In the genomic region with DNA sequence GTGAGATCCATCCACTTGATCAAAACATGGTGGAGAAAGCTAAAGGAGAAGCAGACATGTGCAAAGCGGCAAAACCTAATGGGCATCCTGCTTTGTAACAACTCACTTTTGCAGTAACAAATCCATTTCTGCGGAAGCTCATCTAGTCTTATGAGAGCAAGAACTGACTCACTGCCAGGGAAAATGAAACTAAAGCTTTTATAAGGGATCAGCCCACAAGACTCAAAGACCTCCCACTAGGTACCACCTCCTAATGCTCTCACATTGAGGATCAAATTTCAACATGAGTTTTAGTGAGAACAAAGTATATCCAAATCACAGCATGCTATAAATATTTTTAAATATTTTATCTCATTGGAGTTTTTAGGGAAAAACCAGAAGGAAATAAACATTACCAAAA, we compare ENCODE assay signal across 14 cellular contexts.
DNase-seq lines count a peak whose midpoint lies in the region; ATAC-seq and TF ChIP-seq lines count a peak whose summit lies in the region.
"Had no signal": no experiment of that assay in that cellular context is flagged by ENCODE, and none has a peak within 500 bp of the region (broad histone marks: within the 10 kb centered on the region; RNA-seq: fewer than 3 reads in every experiment).

No MANE protein-coding gene starts in this region.

- peak overlapping the region; percentile 14; the same call in 1 of the 2 replicates for H3K4me3 ChIP-seq in PC-3 (ENCODE audit: low read length)
- H3K4me3 ChIP-seq in neuronal stem cell (ENCODE audit: low read length in 2 of 2), result no peak overlapping the region
- H3K4me3 ChIP-seq in CD4-positive, alpha-beta memory T cell (ENCODE audit: low read length in 2 of 2), result no peak overlapping the region
- H3K4me3 ChIP-seq in heart right ventricle, result no peak overlapping the region
- H3K4me3 ChIP-seq: K562, thoracic aorta had no signal

- H3K9ac ChIP-seq in H9 (ENCODE audit: extremely low read depth, insufficient read length, low read length) (no peak overlapping the region), PC-3 (ENCODE audit: low read length) (no peak overlapping the region), neuronal stem cell (ENCODE audit: low read depth, low read length, poor library complexity) (no peak overlapping the region)

- peak overlapping the region; percentile 1 to 72 (median 8); a peak in 3 of 7 replicates for H3K27ac Mint-ChIP-seq in H9
- no peak overlapping the region for H3K27ac Mint-ChIP-seq in CD4-positive, alpha-beta memory T cell
- H3K27ac Mint-ChIP-seq: activated naive CD4-positive, alpha-beta T cell treated with anti-CD3 and anti-CD28 coated beads, Interleukin-2, amount 50 U/mL, for 24 hours; effector memory CD8-positive, alpha-beta T cell had no signal

- CTCF ChIA-PET in PC-3 (lab: Charles Lee), result interaction anchor here (0.6 kb wide), 1 partner anchor 124 kb away, joined by 4 read pairs; no protein-coding TSS in a partner anchor
- CTCF ChIA-PET in CD4-positive, alpha-beta memory T cell (lab: Charles Lee; ENCODE audit: partially characterized antibody), result no interaction called here

- no CpG with 5 or more reads among the region's 2 CpGs for WGBS in H9 (ENCODE audit: extremely low coverage, insufficient read length, low lambda C conversion rate)
- WGBS in neuronal stem cell (ENCODE audit: extremely low coverage in 2 of 2, insufficient read length in 2 of 2, insufficient replicate concordance in 1 of 2), 2 donors, result no CpG with 5 or more reads among the region's 2 CpGs
- 89 to 95% methylated on average over 2 of the region's 2 CpGs for WGBS in heart right ventricle, 2 donors

- H3K79me1 ChIP-seq in H9 (ENCODE audit: insufficient read depth, low read depth, low read length, poor library complexity, severe bottlenecking) (no peaks in the 10 kb centered on the region), neuronal stem cell (ENCODE audit: low read depth, low read length) (no peaks in the 10 kb centered on the region)

- peak overlapping the region; percentile 20 for H3K27ac ChIP-seq in H9 (ENCODE audit: insufficient read length, low read depth, low read length)
- no peak overlapping the region for H3K27ac ChIP-seq in PC-3 (ENCODE audit: low read length)
- H3K27ac ChIP-seq in neuronal stem cell (replicated peaks; ENCODE audit: low read length), result no peak overlapping the region
- no peak overlapping the region for H3K27ac ChIP-seq in CD4-positive, alpha-beta memory T cell (ENCODE audit: low read depth, low read length)
- H3K27ac ChIP-seq in heart right ventricle, result no peak overlapping the region
- H3K27ac ChIP-seq: thoracic aorta had no signal

- H3K18ac ChIP-seq in H9 (ENCODE audit: insufficient read length, low read depth, low read length), result no peak overlapping the region
- H3K18ac ChIP-seq in neuronal stem cell (ENCODE audit: low read length), result no peak overlapping the region

- no peaks in the 10 kb centered on the region for H3K9me3 Mint-ChIP-seq in H9
- peaks cover 0 to 20% (median 3%) of the 10 kb centered on the region in 8 donors for H3K9me3 Mint-ChIP-seq in CD4-positive, alpha-beta memory T cell

- intact Hi-C loops in PC-3 (cut with micrococcal nuclease) (loop anchor here (10.0 kb wide), 1 partner anchor 720 kb away; no protein-coding TSS in a partner anchor), heart right ventricle (cut with DNase I) (loop anchor here in 7 of 10 donors (10.0 kb wide), 3 partner anchors 710 to 740 kb away; no protein-coding TSS in a partner anchor)
- intact Hi-C loops in CD4-positive, alpha-beta memory T cell (cut with micrococcal nuclease), result no loop called here

- no peak overlapping the region for H3K56ac ChIP-seq in H9 (ENCODE audit: insufficient read length, low read depth, low read length)

- H3K4me2 ChIP-seq in H9 (ENCODE audit: insufficient read depth, insufficient read length, low read length), result peak overlapping the region; percentile 43
- peak overlapping the region; percentile 61 for H3K4me2 ChIP-seq in PC-3 (ENCODE audit: low read length)
- H3K4me2 ChIP-seq in neuronal stem cell (ENCODE audit: insufficient read depth, low read length, poor library complexity, severe bottlenecking), result no peak overlapping the region

- H3K27me3 ChIP-seq in H9 (ENCODE audit: insufficient read depth, low read length), result no peaks in the 10 kb centered on the region
- no peaks in the 10 kb centered on the region for H3K27me3 ChIP-seq in PC-3 (ENCODE audit: low read length)
- no peaks in the 10 kb centered on the region for H3K27me3 ChIP-seq in neuronal stem cell (ENCODE audit: control insufficient read depth in 3 of 3, insufficient read depth in 3 of 3, low read depth in 1 of 3, low read length in 3 of 3)
- no peaks in the 10 kb centered on the region for H3K27me3 ChIP-seq in CD4-positive, alpha-beta memory T cell (ENCODE audit: insufficient read depth, low read length)
- no peaks in the 10 kb centered on the region for H3K27me3 ChIP-seq in heart right ventricle

- no peak overlapping the region for H2BK20ac ChIP-seq in H9 (ENCODE audit: low read depth, low read length, poor library complexity, severe bottlenecking)

- H3K79me2 ChIP-seq in H9 (ENCODE audit: insufficient read depth, low read length) (no peaks in the 10 kb centered on the region), PC-3 (ENCODE audit: low read length) (no peaks in the 10 kb centered on the region)

- no peak overlapping the region for H2AK5ac ChIP-seq in H9 (ENCODE audit: insufficient read length, low read length)
- H2AK5ac ChIP-seq in neuronal stem cell (ENCODE audit: low read depth, low read length), result no peak overlapping the region

- H2BK15ac ChIP-seq in H9 (ENCODE audit: low read depth, low read length), result no peak overlapping the region
- H2BK15ac ChIP-seq in neuronal stem cell (ENCODE audit: low read length), result no peak overlapping the region

- no peaks in the 10 kb centered on the region for H3F3A ChIP-seq in PC-3 (ENCODE audit: low read length, unreplicated experiment)

- H4K8ac ChIP-seq in H9 (replicated peaks; ENCODE audit: insufficient read length, low read depth, low read length) (no peak overlapping the region), neuronal stem cell (ENCODE audit: low read depth, low read length) (no peak overlapping the region)

- H3K4me1 ChIP-seq in H9 (ENCODE audit: insufficient read depth, low read length) (no peaks in the 10 kb centered on the region), PC-3 (ENCODE audit: insufficient read depth, low read length) (peaks cover 12% of the 10 kb centered on the region), neuronal stem cell (ENCODE audit: control insufficient read depth in 2 of 2, insufficient read depth in 1 of 2, low read depth in 1 of 2, low read length in 2 of 2) (no peaks in the 10 kb centered on the region), heart right ventricle (no peaks in the 10 kb centered on the region)
- no peaks in the 10 kb centered on the region for H3K4me1 ChIP-seq in CD4-positive, alpha-beta memory T cell (ENCODE audit: insufficient read depth, low read length)

- H3K9me2 ChIP-seq in PC-3 (replicated peaks; ENCODE audit: low read length), result no peaks in the 10 kb centered on the region

- no peak overlapping the region for H4K5ac ChIP-seq in H9 (ENCODE audit: insufficient read length, low read depth, low read length)

- no peaks in the 10 kb centered on the region for H4K20me1 ChIP-seq in H9 (ENCODE audit: control insufficient read depth, insufficient read depth, insufficient read length)
- H4K20me1 ChIP-seq in PC-3 (ENCODE audit: low read length), result no peaks in the 10 kb centered on the region

- no TSS peak for BruUV-seq in PC-3 (replicated peaks; lab: Mats Ljungman, UMichigan)

- H2BK12ac ChIP-seq in H9 (ENCODE audit: insufficient read length, low read depth, low read length), result no peak overlapping the region
- no peak overlapping the region for H2BK12ac ChIP-seq in neuronal stem cell (ENCODE audit: low read length)

- no peak overlapping the region for H3K14ac ChIP-seq in H9 (ENCODE audit: insufficient read depth, low read length)
- no peak overlapping the region for H3K14ac ChIP-seq in neuronal stem cell (ENCODE audit: low read length)

- H3K23ac ChIP-seq in H9 (ENCODE audit: insufficient read length, low read depth, low read length) (no peak overlapping the region), neuronal stem cell (ENCODE audit: low read depth, low read length, poor library complexity) (no peak overlapping the region)

- H3K4ac ChIP-seq in H9 (ENCODE audit: low read depth, low read length) (no peak overlapping the region), neuronal stem cell (ENCODE audit: low read length) (no peak overlapping the region)

- no peaks in the 10 kb centered on the region for H3K23me2 ChIP-seq in H9 (ENCODE audit: insufficient read length, low read depth, low read length, poor library complexity, severe bottlenecking)

- H4K91ac ChIP-seq in H9 (ENCODE audit: insufficient read length, low read depth, low read length) (no peak overlapping the region), neuronal stem cell (ENCODE audit: low read depth, low read length, poor library complexity) (no peak overlapping the region)

- no peak overlapping the region for H2AFZ ChIP-seq in H9 (ENCODE audit: low read length)
- peak overlapping the region; percentile 69 for H2AFZ ChIP-seq in PC-3 (ENCODE audit: low read length)
- peak overlapping the region; percentile 44 for H2AFZ ChIP-seq in neuronal stem cell (ENCODE audit: low read length)

- peaks cover 13 to 14% of the 10 kb centered on the region in 2 experiments for H3K4me1 Mint-ChIP-seq in H9
- no peaks in the 10 kb centered on the region for H3K4me1 Mint-ChIP-seq in CD4-positive, alpha-beta memory T cell
- H3K4me1 Mint-ChIP-seq: activated naive CD4-positive, alpha-beta T cell treated with anti-CD3 and anti-CD28 coated beads, Interleukin-2, amount 50 U/mL, for 24 hours had no signal

- ATAC-seq in PC-3 (peak; percentile 93), HG02610 (IDR thresholded peaks at IDR 0.05; ENCODE audit: unreplicated experiment) (no peak), heart right ventricle (no peak)
- ATAC-seq: effector memory CD8-positive, alpha-beta T cell; K562 had no signal

- POLR2A ChIA-PET in PC-3 (lab: Charles Lee; ENCODE audit: unreplicated experiment), result interaction anchor here (0.6 kb wide), 2 partner anchors 84 to 181 kb away, joined by 4 to 5 read pairs; no protein-coding TSS in a partner anchor
- POLR2A ChIA-PET in CD4-positive, alpha-beta memory T cell (lab: Charles Lee; ENCODE audit: partially characterized antibody), result no interaction called here

- H3K27me3 Mint-ChIP-seq in H9 (ENCODE audit: low read depth), result no peaks in the 10 kb centered on the region
- H3K27me3 Mint-ChIP-seq in CD4-positive, alpha-beta memory T cell, result no peaks in the 10 kb centered on the region
- H3K27me3 Mint-ChIP-seq: activated naive CD4-positive, alpha-beta T cell treated with anti-CD3 and anti-CD28 coated beads, Interleukin-2, amount 50 U/mL, for 24 hours; effector memory CD8-positive, alpha-beta T cell had no signal

- no peak overlapping the region for H2BK120ac ChIP-seq in H9 (ENCODE audit: low read depth, low read length, poor library complexity, severe bottlenecking)
- H2BK120ac ChIP-seq in neuronal stem cell (ENCODE audit: low read depth, low read length), result no peak overlapping the region

- H3T11ph ChIP-seq in H9 (ENCODE audit: low read length), result no peak overlapping the region

- no peak overlapping the region for H2BK5ac ChIP-seq in H9 (ENCODE audit: insufficient read length, low read length)
- H2BK5ac ChIP-seq in neuronal stem cell (ENCODE audit: low read length), result no peak overlapping the region

- no peak for TF ChIP-seq CTCF in H9 (conservative IDR thresholded peaks at IDR 0.05)
- no peak for TF ChIP-seq CTCF in PC-3 (conservative IDR thresholded peaks at IDR 0.05; ENCODE audit: low read depth, low read length)
- TF ChIP-seq CTCF in heart right ventricle (IDR thresholded peaks at IDR 0.05), result no peak

- DNase-seq in H9 (no peak), PC-3 (peak; percentile 76), fibroblast of gingiva (ENCODE audit: low read depth) (peak; percentile 32), neuronal stem cell (ENCODE audit: low spot score) (no peak), midbrain (lab: John Stamatoyannopoulos, UW) (no peak), heart right ventricle (no peak)
- DNase-seq in CD4-positive, alpha-beta memory T cell, result no peak
- DNase-seq: activated CD4-positive, alpha-beta T cell treated with anti-CD3 and anti-CD28 coated beads, Interleukin-2, amount 50 U/mL, for 4 hours; effector memory CD8-positive, alpha-beta T cell; NCI-H510A had no signal

- no peaks in the 10 kb centered on the region for H3K9me3 ChIP-seq in H9 (ENCODE audit: control insufficient read depth, low read depth, low read length)
- H3K9me3 ChIP-seq in PC-3 (ENCODE audit: low read length), result no peaks in the 10 kb centered on the region
- H3K9me3 ChIP-seq in neuronal stem cell (replicated peaks in 1 of 2; ENCODE audit: control insufficient read depth in 2 of 2, insufficient read depth in 1 of 2, low read depth in 1 of 2, low read length in 2 of 2), result no peaks in the 10 kb centered on the region
- no peaks in the 10 kb centered on the region for H3K9me3 ChIP-seq in CD4-positive, alpha-beta memory T cell (ENCODE audit: control insufficient read depth in 1 of 2, low read length in 2 of 2)
- H3K9me3 ChIP-seq in heart right ventricle, result peaks cover 0 to 3% (median 0%) of the 10 kb centered on the region in 11 donors
- H3K9me3 ChIP-seq: thoracic aorta had no signal

- H3K4me3 Mint-ChIP-seq in H9, result no peak overlapping the region; a peak in 1 of 5 replicates
- no peak overlapping the region for H3K4me3 Mint-ChIP-seq in CD4-positive, alpha-beta memory T cell
- H3K4me3 Mint-ChIP-seq: activated naive CD4-positive, alpha-beta T cell treated with anti-CD3 and anti-CD28 coated beads, Interleukin-2, amount 50 U/mL, for 24 hours; effector memory CD8-positive, alpha-beta T cell had no signal

- H3K36me3 Mint-ChIP-seq in H9 (ENCODE audit: insufficient read depth in 1 of 3, low read depth in 3 of 3), result no peaks in the 10 kb centered on the region
- H3K36me3 Mint-ChIP-seq in CD4-positive, alpha-beta memory T cell, result no peaks in the 10 kb centered on the region
- H3K36me3 Mint-ChIP-seq: activated naive CD4-positive, alpha-beta T cell treated with anti-CD3 and anti-CD28 coated beads, Interleukin-2, amount 50 U/mL, for 24 hours had no signal

- H3K36me3 ChIP-seq in PC-3 (ENCODE audit: low read depth, low read length), result no peaks in the 10 kb centered on the region
- H3K36me3 ChIP-seq in neuronal stem cell (replicated peaks in 1 of 2; ENCODE audit: control insufficient read depth in 2 of 2, insufficient read depth in 2 of 2, low read length in 2 of 2), result no peaks in the 10 kb centered on the region
- H3K36me3 ChIP-seq in CD4-positive, alpha-beta memory T cell (ENCODE audit: insufficient read depth, low read length), result no peaks in the 10 kb centered on the region
- no peaks in the 10 kb centered on the region for H3K36me3 ChIP-seq in heart right ventricle
- H3K36me3 ChIP-seq: thoracic aorta had no signal

Comparison
In these comparisons a context has a peak if more than half of its experiments do, and no peak if none do; other contexts are left out.
1. DNase-seq: peak in PC-3 (single experiment) and fibroblast of gingiva (single experiment); none in H9 (single experiment), neuronal stem cell (single experiment), CD4-positive, alpha-beta memory T cell (0 of 5), midbrain (single experiment) and heart right ventricle (0 of 2).
2. H3K27ac Mint-ChIP-seq: peak in H9 (3 of 3); none in CD4-positive, alpha-beta memory T cell (0 of 7).